ENCODE assay signal across 1 cellular context in genomic region chr1:94962745-94963265, GRCh38.
TF ChIP-seq lines count a peak whose summit lies in the region.

No MANE protein-coding gene starts in this region.

TF ChIP-seq in HepG2, 621 proteins besides CTCF, POLR2A, EP300 and RAD21 (continued from another document and continues in another):
- TF ChIP-seq RERE (CRISPR knock-in tag; IDR thresholded peaks at IDR 0.05; ENCODE audit: low read depth), result peak; percentile 45; the same call in 1 of the 2 replicates
- TF ChIP-seq HIC2 (CRISPR knock-in tag; IDR thresholded peaks at IDR 0.05; ENCODE audit: low read depth), result no peak
- TF ChIP-seq ATRX (CRISPR knock-in tag; IDR thresholded peaks at IDR 0.05; ENCODE audit: borderline replicate concordance), result no peak
- TF ChIP-seq WIZ (CRISPR knock-in tag; IDR thresholded peaks at IDR 0.05), result no peak
- TF ChIP-seq ZNF609 (CRISPR knock-in tag; IDR thresholded peaks at IDR 0.05; ENCODE audit: borderline replicate concordance), result peak; percentile 69; the same call in 1 of the 2 replicates
- TF ChIP-seq RFX1 (IDR thresholded peaks at IDR 0.05), result no peak
- peak; percentile 96 for TF ChIP-seq BCL6 (CRISPR knock-in tag; IDR thresholded peaks at IDR 0.05)
- peak; percentile 86 for TF ChIP-seq FOXP4 (CRISPR knock-in tag; IDR thresholded peaks at IDR 0.05)
- no peak for TF ChIP-seq HHEX (CRISPR knock-in tag; IDR thresholded peaks at IDR 0.05)
- no peak for TF ChIP-seq MED13 (CRISPR knock-in tag; IDR thresholded peaks at IDR 0.05)
- TF ChIP-seq MLLT10 (CRISPR knock-in tag; IDR thresholded peaks at IDR 0.05), result no peak
- TF ChIP-seq PAX8 (CRISPR knock-in tag; IDR thresholded peaks at IDR 0.05; ENCODE audit: borderline replicate concordance), result no peak
- TF ChIP-seq ZMYM4 (CRISPR knock-in tag; IDR thresholded peaks at IDR 0.05), result peak; percentile 79
- no peak for TF ChIP-seq ZNF260 (CRISPR knock-in tag; IDR thresholded peaks at IDR 0.05; ENCODE audit: borderline replicate concordance, low read depth)
- TF ChIP-seq ZNF713 (CRISPR knock-in tag; IDR thresholded peaks at IDR 0.05), result no peak
- TF ChIP-seq KDM3A (CRISPR knock-in tag; IDR thresholded peaks at IDR 0.05; ENCODE audit: low read depth), result no peak
- no peak for TF ChIP-seq ZNF513 (CRISPR knock-in tag; conservative IDR thresholded peaks at IDR 0.05)
- TF ChIP-seq TBP (CRISPR knock-in tag; IDR thresholded peaks at IDR 0.05), result no peak
- TF ChIP-seq ZNF225 (CRISPR knock-in tag; IDR thresholded peaks at IDR 0.05), result no peak
- TF ChIP-seq ZKSCAN5 (CRISPR knock-in tag; IDR thresholded peaks at IDR 0.05), result no peak
- TF ChIP-seq AHDC1 (CRISPR knock-in tag; IDR thresholded peaks at IDR 0.05; ENCODE audit: borderline replicate concordance), result peak; percentile 94
- TF ChIP-seq ZNF709 (CRISPR knock-in tag; IDR thresholded peaks at IDR 0.05), result 0 out of 2 replicates have a peak, but pooled peaks have one; percentile 47
- no peak for TF ChIP-seq ZSCAN9 (CRISPR knock-in tag; IDR thresholded peaks at IDR 0.05; ENCODE audit: borderline replicate concordance)
- TF ChIP-seq ZNF576 (CRISPR knock-in tag; IDR thresholded peaks at IDR 0.05), result no peak
- TF ChIP-seq ZNF335 (CRISPR knock-in tag; IDR thresholded peaks at IDR 0.05), result 0 out of 2 replicates have a peak, but pooled peaks have one; percentile 50
- TF ChIP-seq ZNF136 (CRISPR knock-in tag; IDR thresholded peaks at IDR 0.05; ENCODE audit: low read depth), result no peak
- no peak for TF ChIP-seq GABPA (IDR thresholded peaks at IDR 0.05; ENCODE audit: low read depth, low read length)
- TF ChIP-seq GABPA (CRISPR knock-in tag; IDR thresholded peaks at IDR 0.05; ENCODE audit: low read depth), result no peak
- no peak for TF ChIP-seq KDM5B (CRISPR knock-in tag; IDR thresholded peaks at IDR 0.05; ENCODE audit: borderline replicate concordance)
- TF ChIP-seq KAT8 (CRISPR knock-in tag; IDR thresholded peaks at IDR 0.05), result peak; percentile 65; the same call in 1 of the 2 replicates
- no peak for TF ChIP-seq ZNF232 (CRISPR knock-in tag; IDR thresholded peaks at IDR 0.05; ENCODE audit: borderline replicate concordance)
- no peak for TF ChIP-seq MAFG (CRISPR knock-in tag; IDR thresholded peaks at IDR 0.05)
- TF ChIP-seq HMGA1 (CRISPR knock-in tag; conservative IDR thresholded peaks at IDR 0.05), result no peak
- TF ChIP-seq ZNF230 (CRISPR knock-in tag; IDR thresholded peaks at IDR 0.05), result 0 out of 2 replicates have a peak, but pooled peaks have one; percentile 30
